15 cellular contexts compared by ENCODE assay signal in the genomic region with DNA sequence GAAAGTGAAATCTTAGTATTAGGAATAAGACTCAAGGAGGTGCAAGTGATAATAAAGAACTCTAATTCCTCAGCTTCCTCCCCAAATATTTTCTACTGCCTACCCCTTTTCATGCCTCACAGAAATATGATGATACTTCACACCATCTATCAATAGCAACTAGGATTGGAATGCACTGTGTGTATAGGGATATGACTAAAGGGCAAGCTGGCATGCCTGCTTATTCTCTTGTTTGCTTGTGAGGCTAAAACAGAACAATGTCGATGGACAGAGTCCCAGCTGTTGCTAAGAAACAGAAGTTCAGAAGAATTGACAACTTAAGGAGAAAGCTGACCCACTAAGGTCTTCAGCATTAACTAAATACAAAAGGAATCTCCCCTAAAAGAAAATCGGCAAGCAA. TPM values are rescaled to one million over a fixed set of nuclear protein-coding genes. Genes with fewer than 3 reads are reported as not detected.
DNase-seq lines count a peak whose midpoint lies in the region; ATAC-seq and TF ChIP-seq lines count a peak whose summit lies in the region.
"Had no signal": no experiment of that assay in that cellular context is flagged by ENCODE, and none has a peak within 500 bp of the region (broad histone marks: within the 10 kb centered on the region; RNA-seq: fewer than 3 reads in every experiment).

No MANE protein-coding gene starts in this region.

- TF ChIP-seq POLR2A in breast epithelium (IDR thresholded peaks at IDR 0.05): no peak

- peak overlapping the region; percentile 48 for H3K27ac Mint-ChIP-seq in type B pancreatic cell
- H3K27ac Mint-ChIP-seq: activated CD4-positive, alpha-beta T cell treated with anti-CD3 and anti-CD28 coated beads, Interleukin-2, amount 10 ng/mL, durations not matched to agents 24 days and 14 days had no signal

- H3K4me3 ChIP-seq in breast epithelium (no peak overlapping the region), brain microvascular endothelial cell (ENCODE audit: low read depth, low read length) (no peak overlapping the region), iPS-20b (ENCODE audit: low read length) (0 out of 2 replicates have a peak overlapping the region, but pooled peaks have one; percentile 10)
- H3K4me3 ChIP-seq: SJSA1, smooth muscle cell, vagina had no signal

- DNase-seq in T47D (ENCODE audit: low read depth in 1 of 2, low spot score in 1 of 2): peak; percentile 9 to 61
- no peak for DNase-seq in breast epithelium (ENCODE audit: low spot score in 2 of 2)
- DNase-seq in brain microvascular endothelial cell: peak; percentile 52
- no peak for DNase-seq in type B pancreatic cell (ENCODE audit: extremely low spot score, unreplicated experiment)
- DNase-seq: activated CD4-positive, alpha-beta T cell treated with anti-CD3 and anti-CD28 coated beads, Interleukin-2, amount 10 ng/mL, durations not matched to agents 24 days and 14 days; activated naive CD4-positive, alpha-beta T cell treated with Interleukin-2 at 50 U/mL for 16 hours; MM.1S; NCI-H510A had no signal

- H3K27ac ChIP-seq in breast epithelium (no peak overlapping the region), brain microvascular endothelial cell (no peak overlapping the region), iPS-20b (ENCODE audit: low read length) (no peak overlapping the region)
- H3K27ac ChIP-seq: SJSA1, vagina had no signal

- ATAC-seq in HG03439 (IDR thresholded peaks at IDR 0.05; ENCODE audit: unreplicated experiment) (no peak), HG02759 (IDR thresholded peaks at IDR 0.05; ENCODE audit: unreplicated experiment) (no peak), HG03280 (IDR thresholded peaks at IDR 0.05; ENCODE audit: unreplicated experiment) (no peak)

- H3K9ac ChIP-seq in iPS-20b (ENCODE audit: low read depth, low read length): no peak overlapping the region

- H3K4me3 Mint-ChIP-seq in type B pancreatic cell: peak overlapping the region; percentile 1
- H3K4me3 Mint-ChIP-seq: activated CD4-positive, alpha-beta T cell treated with anti-CD3 and anti-CD28 coated beads, Interleukin-2, amount 10 ng/mL, durations not matched to agents 24 days and 14 days had no signal

- H3K4me1 ChIP-seq in breast epithelium: peaks cover 0 to 6% of the 10 kb centered on the region in 2 donors
- peaks cover 20% of the 10 kb centered on the region for H3K4me1 ChIP-seq in iPS-20b (ENCODE audit: insufficient read depth, low read length)

- H3K4me1 Mint-ChIP-seq in type B pancreatic cell (ENCODE audit: unreplicated experiment): peaks cover 24% of the 10 kb centered on the region

- H3K27me3 Mint-ChIP-seq in type B pancreatic cell: no peaks in the 10 kb centered on the region
- H3K27me3 Mint-ChIP-seq: activated CD4-positive, alpha-beta T cell treated with anti-CD3 and anti-CD28 coated beads, Interleukin-2, amount 10 ng/mL, durations not matched to agents 24 days and 14 days had no signal

- H3K36me3 Mint-ChIP-seq in type B pancreatic cell: peaks cover 5% of the 10 kb centered on the region

- H3K27me3 ChIP-seq in breast epithelium: no peaks in the 10 kb centered on the region
- no peaks in the 10 kb centered on the region for H3K27me3 ChIP-seq in brain microvascular endothelial cell (replicated peaks)
- no peaks in the 10 kb centered on the region for H3K27me3 ChIP-seq in iPS-20b (ENCODE audit: insufficient read depth, low read length)
- H3K27me3 ChIP-seq: SJSA1, vagina had no signal

- in situ Hi-C loops in T47D (cut with HindIII; ENCODE audit: low pct_unique_long_range_greater_than_20kb, low sequenced_read_pairs): no loop called here
- in situ Hi-C loops in brain microvascular endothelial cell (cut with HindIII; ENCODE audit: low pct_ligation_motif_present, low sequenced_read_pairs): no loop called here

- H3K36me3 ChIP-seq in breast epithelium: no peaks in the 10 kb centered on the region
- H3K36me3 ChIP-seq in brain microvascular endothelial cell (replicated peaks): no peaks in the 10 kb centered on the region
- H3K36me3 ChIP-seq in iPS-20b (ENCODE audit: insufficient read depth, low read depth, low read length): no peaks in the 10 kb centered on the region
- H3K36me3 ChIP-seq: SJSA1, vagina had no signal

- no peaks in the 10 kb centered on the region for H3K9me3 ChIP-seq in breast epithelium
- H3K9me3 ChIP-seq in iPS-20b (ENCODE audit: insufficient read depth, low read depth, low read length): no peaks in the 10 kb centered on the region
- H3K9me3 ChIP-seq: SJSA1, vagina had no signal

- intact Hi-C loops in breast epithelium (cut with DNase I; ENCODE audit: low total_unique reads): no loop called here

- TF ChIP-seq CTCF in breast epithelium (IDR thresholded peaks at IDR 0.05): no peak
- TF ChIP-seq CTCF in brain microvascular endothelial cell (IDR thresholded peaks at IDR 0.05; ENCODE audit: low read depth, low read length, missing control alignments): no peak
- no peak for TF ChIP-seq CTCF in type B pancreatic cell (conservative IDR thresholded peaks at IDR 0.05)

- H3K9me3 Mint-ChIP-seq in type B pancreatic cell: no peaks in the 10 kb centered on the region
- H3K9me3 Mint-ChIP-seq: activated CD4-positive, alpha-beta T cell treated with anti-CD3 and anti-CD28 coated beads, Interleukin-2, amount 10 ng/mL, durations not matched to agents 24 days and 14 days had no signal

RNA-seq across cellular contexts. Expression of a gene that starts 9.7 kb away (rescaled TPM):
- total RNA-seq in breast epithelium (100 to 1,000 TPM in 2 of 3 donors, 10 to 100 TPM in 1; 67.5 to 114 (median 102) TPM), type B pancreatic cell (ENCODE audit: low replicate concordance) (51.7 and 56.2 TPM in 2 replicates)

Comparison
In these comparisons a context has a peak if more than half of its experiments do, and no peak if none do; other contexts are left out.
1. DNase-seq: peak in T47D (2 of 2) and brain microvascular endothelial cell (single experiment); none in breast epithelium (0 of 2) and type B pancreatic cell (single experiment).